ENCODE assay signal across 22 cellular contexts in the genomic region with DNA sequence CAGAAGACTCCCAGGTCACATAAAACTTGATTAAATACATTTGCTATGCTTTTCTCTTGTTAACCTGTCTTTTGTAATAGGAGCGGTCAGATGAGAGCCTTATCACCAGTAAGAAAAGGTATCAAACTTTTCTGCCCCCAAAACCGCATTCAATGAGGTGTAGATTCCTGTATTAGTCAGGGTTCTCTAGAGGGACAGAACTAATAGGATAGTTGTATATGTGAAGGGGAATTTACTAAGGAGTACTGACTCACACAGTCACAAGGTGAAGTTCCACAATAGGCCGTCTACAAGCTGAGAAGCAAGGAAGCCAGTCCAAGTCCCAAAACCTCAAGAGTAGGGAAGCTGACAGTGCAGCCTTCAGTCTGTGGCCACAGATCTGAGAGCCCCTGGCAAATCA. TPM values are rescaled to one million over a fixed set of nuclear protein-coding genes. Genes with fewer than 3 reads are reported as not detected.
DNase-seq lines count a peak whose midpoint lies in the region; ATAC-seq, FAIRE-seq and TF ChIP-seq lines count a peak whose summit lies in the region.
"Had no signal": no experiment of that assay in that cellular context is flagged by ENCODE, and none has a peak within 500 bp of the region (broad histone marks: within the 10 kb centered on the region; RNA-seq: fewer than 3 reads in every experiment).

No MANE protein-coding gene starts in this region.

- peaks cover 0 to 17% (median 8%) of the 10 kb centered on the region in 4 donors for H3K4me1 ChIP-seq in tibial artery
- H3K4me1 ChIP-seq in kidney (ENCODE audit: control insufficient read depth in 1 of 2, insufficient read depth in 1 of 2, low read depth in 1 of 2, low read length in 2 of 2) = peaks cover 0 to 5% of the 10 kb centered on the region in 2 donors

- no peaks in the 10 kb centered on the region for H3K36me3 ChIP-seq in tibial artery
- H3K36me3 ChIP-seq in kidney (ENCODE audit: control insufficient read depth in 1 of 2, insufficient read depth in 2 of 2, low read length in 2 of 2) = no peaks in the 10 kb centered on the region
- H3K36me3 ChIP-seq: neural progenitor cell, right atrium auricular region, SJCRH30, upper lobe of right lung had no signal

- H3K27ac ChIP-seq in dorsolateral prefrontal cortex = peak overlapping the region in 38 of 59 donors; percentile 0 to 96 (median 79)
- H3K27ac ChIP-seq in tibial artery = no peak overlapping the region
- H3K27ac ChIP-seq in kidney (ENCODE audit: low read depth in 2 of 2, low read length in 2 of 2) = no peak overlapping the region
- H3K27ac ChIP-seq: cardiac muscle cell, neural progenitor cell, right atrium auricular region, SJCRH30, upper lobe of right lung had no signal

- H3K4me3 ChIP-seq in dorsolateral prefrontal cortex (no peak overlapping the region), tibial artery (no peak overlapping the region), kidney (ENCODE audit: low read length in 2 of 2) (no peak overlapping the region)
- H3K4me3 ChIP-seq: cardiac muscle cell, neural progenitor cell, right atrium auricular region, SJCRH30, upper lobe of right lung had no signal

- H3K9me3 ChIP-seq in tibial artery (no peaks in the 10 kb centered on the region), kidney (ENCODE audit: control insufficient read depth in 1 of 2, low read length in 2 of 2) (no peaks in the 10 kb centered on the region)
- H3K9me3 ChIP-seq: right atrium auricular region, SJCRH30, upper lobe of right lung had no signal

- no peak for ATAC-seq in HG03097 (IDR thresholded peaks at IDR 0.05; ENCODE audit: low FRiP score, unreplicated experiment)

- DNase-seq in Daoy (ENCODE audit: low read depth) = peak; percentile 74
- peak; percentile 82 for DNase-seq in RPMI7951 (ENCODE audit: low read depth)
- no peak for DNase-seq in dorsolateral prefrontal cortex
- peak; percentile 26 for DNase-seq in myocyte (ENCODE audit: low read depth)
- no peak for DNase-seq in tibial artery
- no peak for DNase-seq in kidney
- DNase-seq in GM19240 (ENCODE audit: insufficient read length, low spot score) = no peak
- DNase-seq: activated naive CD8-positive, alpha-beta T cell treated with anti-CD3 and anti-CD28 coated beads for 36 hours; CD4-positive, CD25-positive, alpha-beta regulatory T cell; DMS79; effector CD8-positive, alpha-beta T cell; hypothalamus; KG1; midbrain; NCI-H1092; SJCRH30; stimulated activated naive CD4-positive, alpha-beta T cell treated with Interleukin-2 at 50 U/mL for 16 hours; upper lobe of right lung had no signal

- FAIRE-seq in kidney (lab: Jason Lieb, UNC) = no peak

- H3K27me3 ChIP-seq in dorsolateral prefrontal cortex (no peaks in the 10 kb centered on the region), tibial artery (no peaks in the 10 kb centered on the region)
- H3K27me3 ChIP-seq: cardiac muscle cell, neural progenitor cell, right atrium auricular region, SJCRH30, upper lobe of right lung had no signal

- intact Hi-C loops in dorsolateral prefrontal cortex (cut with DNase I) (no loop called here), tibial artery (cut with DNase I; ENCODE audit: low total_unique reads) (no loop called here), kidney (cut with DNase I) (no loop called here)

- TF ChIP-seq CTCF in dorsolateral prefrontal cortex (IDR thresholded peaks at IDR 0.05 in 54 of 56, conservative IDR thresholded peaks at IDR 0.05 in 2 of 56; ENCODE audit: low read depth in 1 of 56, partially characterized antibody in 56 of 56) (no peak), tibial artery (IDR thresholded peaks at IDR 0.05) (no peak), kidney (IDR thresholded peaks at IDR 0.05; ENCODE audit: borderline replicate concordance, extremely low read depth, insufficient read depth) (no peak)

- no peak overlapping the region for H3K9ac ChIP-seq in kidney (ENCODE audit: low read length in 2 of 2)
- H3K9ac ChIP-seq: neural progenitor cell had no signal

RNA-seq across cellular contexts. Expression of gene PTPRK, which starts 32.7 kb away (rescaled TPM):
- total RNA-seq in Daoy (2014; rRNA removed; shearing (Covaris generic)) = 40.1 and 46.5 TPM in 2 replicates
- total RNA-seq in RPMI7951 (2014; rRNA removed; shearing (Covaris generic)) = 56.7 and 69.4 TPM in 2 replicates
- total RNA-seq in dorsolateral prefrontal cortex = 100 to 1,000 TPM in 114 of 120 experiments, 10 to 100 TPM in 6; 83.1 to 211 (median 136) TPM
- 40.4 and 42.8 TPM in 2 replicates for total RNA-seq in myocyte
- 29.2 TPM for polyA plus RNA-seq in myocyte (2012)
- 72.8 TPM for total RNA-seq in kidney
- 9.2 TPM for polyA plus RNA-seq in kidney (ENCODE audit: insufficient read depth, low read depth, low replicate concordance)

Comparison
In these comparisons a context has a peak if more than half of its experiments do, and no peak if none do; other contexts are left out.
1. DNase-seq: peak in Daoy (single experiment), RPMI7951 (single experiment) and myocyte (single experiment); none in dorsolateral prefrontal cortex (0 of 10), tibial artery (0 of 2), kidney (single experiment) and GM19240 (single experiment).
2. H3K27ac ChIP-seq: peak in dorsolateral prefrontal cortex (38 of 59); none in tibial artery (0 of 2) and kidney (0 of 2).